14 cellular contexts compared by ENCODE assay signal in the genomic region with DNA sequence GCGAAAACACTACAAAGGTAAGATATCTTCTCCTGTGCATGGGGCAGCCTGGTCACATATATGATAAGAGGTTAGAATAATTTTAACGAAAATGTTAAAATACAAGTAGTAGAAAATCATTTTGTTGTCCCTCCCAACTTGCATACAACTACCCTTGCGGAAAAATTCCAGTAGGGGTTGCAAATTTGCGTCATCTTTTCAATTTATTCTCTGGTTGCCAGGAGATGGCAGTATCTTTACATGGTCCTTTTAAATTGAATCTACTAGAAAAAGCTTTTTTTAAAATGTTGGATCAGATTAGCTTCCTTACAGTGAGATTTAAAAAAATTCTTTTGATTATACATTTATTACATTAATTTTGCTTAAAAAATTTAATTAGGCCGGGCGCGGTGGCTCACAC. TPM values are rescaled to one million over a fixed set of nuclear protein-coding genes. Genes with fewer than 3 reads are reported as not detected.
DNase-seq lines count a peak whose midpoint lies in the region; ATAC-seq, FAIRE-seq and TF ChIP-seq lines count a peak whose summit lies in the region.
"Had no signal": no experiment of that assay in that cellular context is flagged by ENCODE, and none has a peak within 500 bp of the region (broad histone marks: within the 10 kb centered on the region; RNA-seq: fewer than 3 reads in every experiment).

No MANE protein-coding gene starts in this region.

- H3K4me3 Mint-ChIP-seq in activated CD8-positive, alpha-beta T cell treated with anti-CD3 and anti-CD28 coated beads, Interleukin-2, amount 10 ng/mL, durations not matched to agents 7 days and 5 days: no peak overlapping the region
- H3K4me3 Mint-ChIP-seq: activated CD4-positive, alpha-beta memory T cell treated with anti-CD3 and anti-CD28 coated beads for 36 hours had no signal

- H3K23ac ChIP-seq in IMR-90 (ENCODE audit: low read depth, low read length): no peak overlapping the region
- H3K23ac ChIP-seq in neuronal stem cell (ENCODE audit: low read depth, low read length, poor library complexity): no peak overlapping the region

- no peak overlapping the region for H3K27ac Mint-ChIP-seq in activated CD8-positive, alpha-beta T cell treated with anti-CD3 and anti-CD28 coated beads, Interleukin-2, amount 10 ng/mL, durations not matched to agents 7 days and 5 days
- H3K27ac Mint-ChIP-seq: activated CD4-positive, alpha-beta memory T cell treated with anti-CD3 and anti-CD28 coated beads for 36 hours had no signal

- H3K9ac ChIP-seq in IMR-90 (ENCODE audit: low read depth, low read length) (no peak overlapping the region), neuronal stem cell (ENCODE audit: low read depth, low read length, poor library complexity) (no peak overlapping the region)

- H3K4ac ChIP-seq in IMR-90 (ENCODE audit: low read depth, low read length) (no peak overlapping the region), neuronal stem cell (ENCODE audit: low read length) (no peak overlapping the region)

- no peak overlapping the region for H3K18ac ChIP-seq in IMR-90 (ENCODE audit: low read depth, low read length)
- H3K18ac ChIP-seq in neuronal stem cell (ENCODE audit: low read length): no peak overlapping the region

- TF ChIP-seq POLR2A in IMR-90 (IDR thresholded peaks at IDR 0.05; ENCODE audit: low read depth, low read length): no peak

- POLR2A ChIA-PET in IMR-90 (lab: Charles Lee; ENCODE audit: unreplicated experiment): no interaction called here
- POLR2A ChIA-PET in activated CD8-positive, alpha-beta T cell treated with anti-CD3 and anti-CD28 coated beads, Interleukin-2, amount 10 ng/mL, durations not matched to agents 7 days and 5 days (lab: Charles Lee): no interaction called here

- H4K5ac ChIP-seq in IMR-90 (ENCODE audit: low read depth, low read length): no peak overlapping the region

- H2BK120ac ChIP-seq in IMR-90 (ENCODE audit: low read depth, low read length) (no peak overlapping the region), neuronal stem cell (ENCODE audit: low read depth, low read length) (no peak overlapping the region)

- intact Hi-C loops in IMR-90 (cut with micrococcal nuclease): loop anchor here (10.0 kb wide), 1 partner anchor 256 kb away; the partner anchor contains the start of gene AZIN2

- H2BK15ac ChIP-seq in IMR-90 (ENCODE audit: low read depth, low read length) (no peak overlapping the region), neuronal stem cell (ENCODE audit: low read length) (no peak overlapping the region)

- H3K4me1 Mint-ChIP-seq in activated CD8-positive, alpha-beta T cell treated with anti-CD3 and anti-CD28 coated beads, Interleukin-2, amount 10 ng/mL, durations not matched to agents 7 days and 5 days (ENCODE audit: low read depth): peaks cover 15% of the 10 kb centered on the region

- in situ Hi-C loops in IMR-90 (cut with MboI; ENCODE audit: low sequenced_read_pairs): no loop called here

- H2BK5ac ChIP-seq in IMR-90 (ENCODE audit: low read depth, low read length, poor library complexity, severe bottlenecking) (no peak overlapping the region), neuronal stem cell (ENCODE audit: low read length) (no peak overlapping the region)

- ATAC-seq in IMR-90 (ENCODE audit: low read depth): no peak
- ATAC-seq in GM19035 (IDR thresholded peaks at IDR 0.05; ENCODE audit: unreplicated experiment): no peak
- no peak for ATAC-seq in omental fat pad (ENCODE audit: low FRiP score)
- ATAC-seq in activated CD8-positive, alpha-beta T cell treated with anti-CD3 and anti-CD28 coated beads, Interleukin-2, amount 10 ng/mL, durations not matched to agents 7 days and 5 days: no peak

- peak; percentile 6 to 10 for DNase-seq in AML-193 (lab: John Stamatoyannopoulos, UW)
- DNase-seq in IMR-90: peak; percentile 28
- DNase-seq in kidney epithelial cell (ENCODE audit: low read depth): no peak
- DNase-seq in neuronal stem cell (ENCODE audit: low spot score): no peak
- DNase-seq in omental fat pad (ENCODE audit: low spot score): no peak
- no peak for DNase-seq in activated CD8-positive, alpha-beta T cell treated with anti-CD3 and anti-CD28 coated beads, Interleukin-2, amount 10 ng/mL, durations not matched to agents 7 days and 5 days
- DNase-seq: activated CD4-positive, alpha-beta memory T cell treated with anti-CD3 and anti-CD28 coated beads for 36 hours; NCI-H1417 treated with DMSO at 0.1 percent for 48 hours; Right ventricle myocardium superior; upper lobe of left lung had no signal

- CTCF ChIA-PET in IMR-90 (lab: Yijun Ruan, JAX): no interaction called here
- CTCF ChIA-PET in activated CD8-positive, alpha-beta T cell treated with anti-CD3 and anti-CD28 coated beads, Interleukin-2, amount 10 ng/mL, durations not matched to agents 7 days and 5 days (lab: Charles Lee): interaction anchor here (0.9 to 2.0 kb wide), 2 partner anchors 44 to 47 kb away, joined by 4 to 10 read pairs; no protein-coding TSS in a partner anchor

- no peaks in the 10 kb centered on the region for H3K27me3 Mint-ChIP-seq in activated CD8-positive, alpha-beta T cell treated with anti-CD3 and anti-CD28 coated beads, Interleukin-2, amount 10 ng/mL, durations not matched to agents 7 days and 5 days (ENCODE audit: low read depth)
- H3K27me3 Mint-ChIP-seq: activated CD4-positive, alpha-beta memory T cell treated with anti-CD3 and anti-CD28 coated beads for 36 hours had no signal

- H2BK20ac ChIP-seq in IMR-90 (ENCODE audit: low read depth, low read length): no peak overlapping the region

- H3K4me1 ChIP-seq in IMR-90 (ENCODE audit: control insufficient read depth, insufficient read depth, low read length) (no peaks in the 10 kb centered on the region), neuronal stem cell (ENCODE audit: control insufficient read depth in 2 of 2, insufficient read depth in 1 of 2, low read depth in 1 of 2, low read length in 2 of 2) (no peaks in the 10 kb centered on the region)

- H3K27ac ChIP-seq in IMR-90 (ENCODE audit: insufficient read depth, low read length): no peak overlapping the region
- H3K27ac ChIP-seq in neuronal stem cell (replicated peaks; ENCODE audit: low read length): no peak overlapping the region
- H3K27ac ChIP-seq: upper lobe of left lung had no signal

- peak; percentile 31; the same call in 1 of the 2 replicates for TF ChIP-seq RAD21 in IMR-90 (IDR thresholded peaks at IDR 0.05; ENCODE audit: low read length)

- H3K27me3 ChIP-seq in IMR-90 (ENCODE audit: control insufficient read depth, insufficient read depth, low read length) (no peaks in the 10 kb centered on the region), kidney epithelial cell (ENCODE audit: control insufficient read depth, insufficient read depth, low read length) (no peaks in the 10 kb centered on the region), neuronal stem cell (ENCODE audit: control insufficient read depth in 3 of 3, insufficient read depth in 3 of 3, low read depth in 1 of 3, low read length in 3 of 3) (no peaks in the 10 kb centered on the region)
- H3K27me3 ChIP-seq: upper lobe of left lung had no signal

- no peak overlapping the region for H2AFZ ChIP-seq in IMR-90 (replicated peaks; ENCODE audit: low read length, poor library complexity)
- H2AFZ ChIP-seq in neuronal stem cell (ENCODE audit: low read length): no peak overlapping the region

- H4K8ac ChIP-seq in IMR-90 (ENCODE audit: low read depth in 2 of 2, low read length in 2 of 2): no peak overlapping the region
- H4K8ac ChIP-seq in neuronal stem cell (ENCODE audit: low read depth, low read length): no peak overlapping the region

- H3K14ac ChIP-seq in IMR-90 (replicated peaks; ENCODE audit: low read depth, low read length): no peak overlapping the region
- H3K14ac ChIP-seq in neuronal stem cell (ENCODE audit: low read length): no peak overlapping the region

- H3K36me3 ChIP-seq in IMR-90 (ENCODE audit: control insufficient read depth, insufficient read depth, low read length) (peaks cover 37% of the 10 kb centered on the region), kidney epithelial cell (ENCODE audit: control insufficient read depth, insufficient read depth, low read length) (no peaks in the 10 kb centered on the region), neuronal stem cell (replicated peaks in 1 of 2; ENCODE audit: control insufficient read depth in 2 of 2, insufficient read depth in 2 of 2, low read length in 2 of 2) (peaks cover 18 to 90% of the 10 kb centered on the region in 2 donors)

- TF ChIP-seq CTCF in IMR-90 (conservative IDR thresholded peaks at IDR 0.05; ENCODE audit: low read depth, low read length): peak; percentile 35; the same call in 1 of the 2 replicates
- TF ChIP-seq CTCF in kidney epithelial cell (IDR thresholded peaks at IDR 0.05; ENCODE audit: insufficient read depth, low read length, poor library complexity, severe bottlenecking): peak; percentile 9
- no peak for TF ChIP-seq CTCF in omental fat pad (IDR thresholded peaks at IDR 0.05)

- H3K9me3 ChIP-seq in IMR-90 (ENCODE audit: control insufficient read depth, insufficient read depth, low read length) (no peaks in the 10 kb centered on the region), neuronal stem cell (replicated peaks in 1 of 2; ENCODE audit: control insufficient read depth in 2 of 2, insufficient read depth in 1 of 2, low read depth in 1 of 2, low read length in 2 of 2) (no peaks in the 10 kb centered on the region)
- H3K9me3 ChIP-seq: upper lobe of left lung had no signal

- H2BK12ac ChIP-seq in neuronal stem cell (ENCODE audit: low read length): no peak overlapping the region

- WGBS in IMR-90 (ENCODE audit: extremely low coverage in 2 of 2, insufficient read length in 1 of 2), 2 experiments: no CpG with 5 or more reads among the region's 7 CpGs
- no CpG with 5 or more reads among the region's 7 CpGs for WGBS in neuronal stem cell (ENCODE audit: extremely low coverage in 2 of 2, insufficient read length in 2 of 2, insufficient replicate concordance in 1 of 2), 2 donors

- H3K9me1 ChIP-seq in IMR-90 (ENCODE audit: insufficient read depth, low read length): 0 out of 2 replicates have a peak, but pooled peaks cover 2% of the 10 kb centered on the region

- H4K20me1 ChIP-seq in IMR-90 (ENCODE audit: insufficient read depth, low read length): no peaks in the 10 kb centered on the region

- H3K36me3 Mint-ChIP-seq in activated CD8-positive, alpha-beta T cell treated with anti-CD3 and anti-CD28 coated beads, Interleukin-2, amount 10 ng/mL, durations not matched to agents 7 days and 5 days (ENCODE audit: low read depth): peaks cover 66% of the 10 kb centered on the region

- no TSS peak for BruUV-seq in IMR-90 (replicated peaks; lab: Mats Ljungman, UMichigan)

- H3K4me2 ChIP-seq in IMR-90 (ENCODE audit: low read depth, low read length) (no peak overlapping the region), neuronal stem cell (ENCODE audit: insufficient read depth, low read length, poor library complexity, severe bottlenecking) (no peak overlapping the region)

- peaks cover 8 to 14% of the 10 kb centered on the region in 2 experiments for H3K79me1 ChIP-seq in IMR-90 (ENCODE audit: low read depth in 1 of 2, low read length in 2 of 2)
- peaks cover 2% of the 10 kb centered on the region for H3K79me1 ChIP-seq in neuronal stem cell (ENCODE audit: low read depth, low read length)

- no peak overlapping the region for H2AK5ac ChIP-seq in IMR-90 (ENCODE audit: low read depth, low read length)
- no peak overlapping the region for H2AK5ac ChIP-seq in neuronal stem cell (ENCODE audit: low read depth, low read length)

- H3K4me3 ChIP-seq in IMR-90 (ENCODE audit: insufficient read depth, low read depth, low read length) (no peak overlapping the region), kidney epithelial cell (ENCODE audit: low read depth, low read length) (no peak overlapping the region), neuronal stem cell (ENCODE audit: low read length in 2 of 2) (no peak overlapping the region)
- H3K4me3 ChIP-seq: upper lobe of left lung had no signal

- H2AK9ac ChIP-seq in IMR-90 (replicated peaks; ENCODE audit: low read depth, low read length, poor library complexity): no peak overlapping the region

- H3K9me3 Mint-ChIP-seq in activated CD8-positive, alpha-beta T cell treated with anti-CD3 and anti-CD28 coated beads, Interleukin-2, amount 10 ng/mL, durations not matched to agents 7 days and 5 days (ENCODE audit: insufficient read depth): no peaks in the 10 kb centered on the region
- H3K9me3 Mint-ChIP-seq: activated CD4-positive, alpha-beta memory T cell treated with anti-CD3 and anti-CD28 coated beads for 36 hours had no signal

- no peak overlapping the region for H3K56ac ChIP-seq in IMR-90 (ENCODE audit: extremely low read depth, insufficient read depth, low read length)

- H4K91ac ChIP-seq in IMR-90 (ENCODE audit: insufficient read depth, low read depth, low read length) (no peak overlapping the region), neuronal stem cell (ENCODE audit: low read depth, low read length, poor library complexity) (no peak overlapping the region)

- dilution Hi-C loops in IMR-90 (cut with HindIII; ENCODE audit: low sequenced_read_pairs, unreplicated experiment): no loop called here

- FAIRE-seq in TTC549 (lab: Jason Lieb, UNC): peak; percentile 59
- FAIRE-seq: frontal cortex had no signal

RNA-seq across cellular contexts. Expression of gene S100PBP, which starts 10.9 kb away (rescaled TPM):
- total RNA-seq in IMR-90 (2012; rRNA removed) (20.3 and 25.8 TPM in 2 replicates), kidney epithelial cell (11.2 and 12.7 TPM in 2 replicates), omental fat pad (10 to 100 TPM; 20.4 to 47.6 (median 28.4) TPM)
- polyA plus RNA-seq in IMR-90 (2012; rRNA removed): 12.6 and 13.9 TPM in 2 replicates
- 2.6 and 4.5 TPM in 2 replicates for polyA plus RNA-seq in IMR-90 (2012; cell fraction: cytosol; rRNA removed)
- 8.9 and 48.4 TPM in 2 replicates for polyA plus RNA-seq in IMR-90 (2012; cell fraction: nucleus; rRNA removed; ENCODE audit: low replicate concordance)
- 23.3 TPM for polyA plus RNA-seq in neuronal stem cell (2013, experiment 1 of 2)
- 25.6 TPM for polyA plus RNA-seq in neuronal stem cell (2013, experiment 2 of 2)
- total RNA-seq in activated CD8-positive, alpha-beta T cell treated with anti-CD3 and anti-CD28 coated beads, Interleukin-2, amount 10 ng/mL, durations not matched to agents 7 days and 5 days: 10 to 100 TPM; 78.3 to 78.9 TPM

RNA-seq across cellular contexts. Expression of gene YARS1, which starts 11.2 kb away (rescaled TPM):
- 149 and 166 TPM in 2 replicates for total RNA-seq in IMR-90 (2012; rRNA removed)
- 62.3 and 100 TPM in 2 replicates for polyA plus RNA-seq in IMR-90 (2012; rRNA removed)
- polyA plus RNA-seq in IMR-90 (2012; cell fraction: cytosol; rRNA removed): 44.6 and 66.2 TPM in 2 replicates
- polyA plus RNA-seq in IMR-90 (2012; cell fraction: nucleus; rRNA removed; ENCODE audit: low replicate concordance): 61.1 and 163 TPM in 2 replicates
- total RNA-seq in kidney epithelial cell: 167 and 175 TPM in 2 replicates
- polyA plus RNA-seq in neuronal stem cell (2013, experiment 1 of 2): 47.5 TPM
- 49.0 TPM for polyA plus RNA-seq in neuronal stem cell (2013, experiment 2 of 2)
- total RNA-seq in omental fat pad: 100 to 1,000 TPM in 1 of 4 donors, 10 to 100 TPM in 3; 59.1 to 124 (median 62.6) TPM
- total RNA-seq in activated CD8-positive, alpha-beta T cell treated with anti-CD3 and anti-CD28 coated beads, Interleukin-2, amount 10 ng/mL, durations not matched to agents 7 days and 5 days: 100 to 1,000 TPM; 175 to 189 TPM

RNA-seq across cellular contexts. Expression of gene FNDC5, which starts 42.4 kb away (rescaled TPM):
- total RNA-seq in IMR-90 (2012; rRNA removed): 1.6 and 1.7 TPM in 2 replicates
- polyA plus RNA-seq in IMR-90 (2012; rRNA removed): 1.2 and 1.5 TPM in 2 replicates
- polyA plus RNA-seq in IMR-90 (2012; cell fraction: cytosol; rRNA removed): 0.74 and 0.98 TPM in 2 replicates
- 3.2 and 4.6 TPM in 2 replicates for polyA plus RNA-seq in IMR-90 (2012; cell fraction: nucleus; rRNA removed; ENCODE audit: low replicate concordance)
- total RNA-seq in kidney epithelial cell: 0.08 TPM in 1 of 2 replicates, not detected in the other
- 12.0 TPM for polyA plus RNA-seq in neuronal stem cell (2013, experiment 1 of 2)
- 11.7 TPM for polyA plus RNA-seq in neuronal stem cell (2013, experiment 2 of 2)
- total RNA-seq in omental fat pad: 1 to 10 TPM in 3 of 4 donors, under 1 TPM in 1; 0.48 to 3.0 (median 1.6) TPM
- not detected for total RNA-seq in activated CD8-positive, alpha-beta T cell treated with anti-CD3 and anti-CD28 coated beads, Interleukin-2, amount 10 ng/mL, durations not matched to agents 7 days and 5 days
- total RNA-seq: activated CD4-positive, alpha-beta memory T cell treated with anti-CD3 and anti-CD28 coated beads for 36 hours had no signal

RNA-seq across cellular contexts. Expression of gene HPCA, which starts 58.0 kb away (rescaled TPM):
- total RNA-seq in IMR-90 (2012; rRNA removed) (not detected in 2 replicates), kidney epithelial cell (not detected in 2 replicates), omental fat pad (1 to 10 TPM in 1 of 4 donors, not detected in 3; 1.2 TPM)
- 0.22 and 0.30 TPM in 2 replicates for polyA plus RNA-seq in IMR-90 (2012; rRNA removed)
- polyA plus RNA-seq in IMR-90 (2012; cell fraction: cytosol; rRNA removed): 0.08 and 0.29 TPM in 2 replicates
- polyA plus RNA-seq in IMR-90 (2012; cell fraction: nucleus; rRNA removed; ENCODE audit: low replicate concordance): 0.37 and 0.44 TPM in 2 replicates
- polyA plus RNA-seq in neuronal stem cell (2013, experiment 1 of 2): 6.1 TPM
- 6.8 TPM for polyA plus RNA-seq in neuronal stem cell (2013, experiment 2 of 2)
- total RNA-seq in activated CD8-positive, alpha-beta T cell treated with anti-CD3 and anti-CD28 coated beads, Interleukin-2, amount 10 ng/mL, durations not matched to agents 7 days and 5 days: not detected
- total RNA-seq: Daoy, Right ventricle myocardium superior, upper lobe of left lung had no signal

Comparison
In these comparisons a context has a peak if more than half of its experiments do, and no peak if none do; other contexts are left out.
1. DNase-seq: peak in AML-193 (2 of 2) and IMR-90 (single experiment); none in kidney epithelial cell (single experiment), neuronal stem cell (single experiment), omental fat pad (single experiment) and activated CD8-positive, alpha-beta T cell treated with anti-CD3 and anti-CD28 coated beads, Interleukin-2, amount 10 ng/mL, durations not matched to agents 7 days and 5 days (single experiment).
2. CTCF ChIP-seq: peak in IMR-90 (single experiment) and kidney epithelial cell (single experiment); none in omental fat pad (0 of 3).